In genomic region chr10:124339951-124340760, GRCh38 we compare ENCODE assay signal across 1 cellular context.
TF ChIP-seq lines count a peak whose summit lies in the region.

No MANE protein-coding gene starts in this region.

TF ChIP-seq in IMR-90, 13 proteins besides CTCF, POLR2A, EP300 and RAD21:
- TF ChIP-seq MAFK (IDR thresholded peaks at IDR 0.05; ENCODE audit: low read depth, low read length) (no peak), BHLHE40 (IDR thresholded peaks at IDR 0.05; ENCODE audit: low read depth, low read length) (no peak; the same call in 1 of the 2 replicates), USF2 (IDR thresholded peaks at IDR 0.05; ENCODE audit: low read depth, low read length) (no peak), MXI1 (IDR thresholded peaks at IDR 0.05; ENCODE audit: borderline replicate concordance, low read depth, low read length) (no peak), RCOR1 (IDR thresholded peaks at IDR 0.05; ENCODE audit: insufficient replicate concordance, low read length) (no peak), MAZ (IDR thresholded peaks at IDR 0.05; ENCODE audit: borderline replicate concordance, low read depth, low read length) (no peak), RFX5 (IDR thresholded peaks at IDR 0.05; ENCODE audit: low read depth, low read length) (no peak), CEBPB (IDR thresholded peaks at IDR 0.05; ENCODE audit: low read depth, low read length) (no peak), SMC3 (IDR thresholded peaks at IDR 0.05; ENCODE audit: low read depth, low read length) (no peak), NFE2L2 (IDR thresholded peaks at IDR 0.05; ENCODE audit: low read depth, low read length) (no peak), CHD1 (IDR thresholded peaks at IDR 0.05; ENCODE audit: low read depth, low read length) (no peak)
TF ChIP-seq in IMR-90: peak in this region for 0.
